In genomic region chr1:22709891-22710687, GRCh38 we compare ENCODE assay signal across 1 cellular context.
TF ChIP-seq lines count a peak whose summit lies in the region.

No MANE protein-coding gene starts in this region.

TF ChIP-seq in HEK293, 187 proteins besides CTCF, POLR2A, EP300 and RAD21 (continued from another document):
- no peak for TF ChIP-seq ZNF18 (tag by site-specific recombination; IDR thresholded peaks at IDR 0.05)
- TF ChIP-seq PBX3 (CRISPR knock-in tag; IDR thresholded peaks at IDR 0.05), result no peak
- no peak for TF ChIP-seq ZNF302 (tag by site-specific recombination; IDR thresholded peaks at IDR 0.05; ENCODE audit: low read depth)
- TF ChIP-seq YY2 (tag by site-specific recombination; IDR thresholded peaks at IDR 0.05), result no peak
- TF ChIP-seq ZNF114 (tag by site-specific recombination; IDR thresholded peaks at IDR 0.05), result no peak
- TF ChIP-seq ZNF776 (tag by site-specific recombination; IDR thresholded peaks at IDR 0.05; ENCODE audit: borderline replicate concordance), result no peak
- no peak for TF ChIP-seq ZNF211 (tag by site-specific recombination; IDR thresholded peaks at IDR 0.05; ENCODE audit: low read depth)
- TF ChIP-seq SCRT1 (tag by site-specific recombination; IDR thresholded peaks at IDR 0.05; ENCODE audit: borderline replicate concordance), result no peak
- peak; percentile 25; the same call in 1 of the 2 replicates for TF ChIP-seq ZXDB (tag by site-specific recombination; IDR thresholded peaks at IDR 0.05)
- TF ChIP-seq ZNF423 (tag by site-specific recombination; IDR thresholded peaks at IDR 0.05), result no peak
- no peak for TF ChIP-seq ZNF624 (tag by site-specific recombination; IDR thresholded peaks at IDR 0.05)
- no peak for TF ChIP-seq ZNF214 (tag by site-specific recombination; IDR thresholded peaks at IDR 0.05; ENCODE audit: borderline replicate concordance)
- TF ChIP-seq ZNF174 (tag by site-specific recombination; IDR thresholded peaks at IDR 0.05), result no peak
- TF ChIP-seq ZNF155 (tag by site-specific recombination; IDR thresholded peaks at IDR 0.05), result no peak
- TF ChIP-seq HOXD13 (CRISPR knock-in tag; IDR thresholded peaks at IDR 0.05; ENCODE audit: borderline replicate concordance), result no peak
- no peak for TF ChIP-seq WT1 (tag by site-specific recombination; IDR thresholded peaks at IDR 0.05)
- TF ChIP-seq TSHZ1 (tag by site-specific recombination; IDR thresholded peaks at IDR 0.05; ENCODE audit: borderline replicate concordance), result no peak
- TF ChIP-seq SP7 (tag by site-specific recombination; IDR thresholded peaks at IDR 0.05), result no peak
- no peak for TF ChIP-seq IKZF3 (tag by site-specific recombination; IDR thresholded peaks at IDR 0.05)
- no peak for TF ChIP-seq ZNF24 (tag by site-specific recombination; IDR thresholded peaks at IDR 0.05)
